ENCODE assay signal across 22 cellular contexts in genomic region chr7:69198250-69198649, GRCh38.
DNase-seq lines count a peak whose midpoint lies in the region; ATAC-seq, FAIRE-seq and TF ChIP-seq lines count a peak whose summit lies in the region.
"Had no signal": no experiment of that assay in that cellular context is flagged by ENCODE, and none has a peak within 500 bp of the region (broad histone marks: within the 10 kb centered on the region; RNA-seq: fewer than 3 reads in every experiment).

No MANE protein-coding gene starts in this region.

- H3K9ac ChIP-seq in K562 (ENCODE audit: insufficient read depth in 1 of 2, low read depth in 2 of 2, low read length in 2 of 2): no peak overlapping the region
- H3K9ac ChIP-seq in kidney (ENCODE audit: low read length in 2 of 2): no peak overlapping the region
- H3K9ac ChIP-seq: BLaER1 had no signal

- WGBS in K562 (ENCODE audit: insufficient coverage, low coverage, missing lambda C conversion rate): 50% methylated on average over 1 of the region's 1 CpG

- TF ChIP-seq RAD21 in K562 (CRISPR knock-in tag; conservative IDR thresholded peaks at IDR 0.05 in 1 of 2, IDR thresholded peaks at IDR 0.05 in 1 of 2): no peak

- CTCF ChIA-PET in A673 (lab: Charles Lee): interaction anchor here (0.6 kb wide), 1 partner anchor 845 kb away, joined by 3 read pairs; no protein-coding TSS in a partner anchor
- CTCF ChIA-PET in HEK293 (lab: Yijun Ruan, JAX): interaction anchor here (0.7 kb wide), 1 partner anchor 712 kb away, joined by 4 read pairs; no protein-coding TSS in a partner anchor
- CTCF ChIA-PET in K562 (lab: Yijun Ruan, JAX; ENCODE audit: low intra/inter-chr PET ratio): no interaction called here

- POLR2A ChIA-PET in A673 (lab: Charles Lee; ENCODE audit: low non-redundant PET) (no interaction called here), HEK293 (lab: Yijun Ruan, JAX) (no interaction called here), K562 (lab: Yijun Ruan, JAX) (no interaction called here)

- H3K36me3 ChIP-seq in A673 (ENCODE audit: insufficient read depth, low read length, poor library complexity, severe bottlenecking) (no peaks in the 10 kb centered on the region), HEK293 (ENCODE audit: control insufficient read depth in 2 of 2, insufficient read depth in 1 of 2, low read length in 2 of 2) (no peaks in the 10 kb centered on the region), K562 (ENCODE audit: control insufficient read depth, insufficient read depth, low read length) (no peaks in the 10 kb centered on the region), kidney (ENCODE audit: control insufficient read depth in 1 of 2, insufficient read depth in 2 of 2, low read length in 2 of 2) (no peaks in the 10 kb centered on the region), breast epithelium (no peaks in the 10 kb centered on the region)
- H3K36me3 ChIP-seq: BE2C, BLaER1 had no signal

- no peaks in the 10 kb centered on the region for H3K9me1 ChIP-seq in K562 (ENCODE audit: control insufficient read depth, insufficient read depth, low read length)

- no peak overlapping the region for H3K4me2 ChIP-seq in K562 (ENCODE audit: insufficient read depth, low read length)
- H3K4me2 ChIP-seq: A549 had no signal

- H3K4me3 ChIP-seq in A673 (ENCODE audit: low read depth, low read length, poor library complexity, severe bottlenecking) (no peak overlapping the region), HEK293 (ENCODE audit: low read depth, low read length) (no peak overlapping the region), K562 (no peak overlapping the region), kidney (ENCODE audit: low read length in 2 of 2) (no peak overlapping the region), breast epithelium (no peak overlapping the region)
- H3K4me3 ChIP-seq: A549, BLaER1 had no signal

- H3K4me1 ChIP-seq in A673 (ENCODE audit: insufficient read depth, low read length, poor library complexity, severe bottlenecking): peaks cover 7% of the 10 kb centered on the region
- H3K4me1 ChIP-seq in HEK293 (ENCODE audit: control insufficient read depth, insufficient read depth, low read length): no peaks in the 10 kb centered on the region
- no peaks in the 10 kb centered on the region for H3K4me1 ChIP-seq in K562 (replicated peaks in 1 of 2; ENCODE audit: control insufficient read depth in 2 of 2, insufficient read depth in 2 of 2, low read length in 2 of 2)
- no peaks in the 10 kb centered on the region for H3K4me1 ChIP-seq in kidney (ENCODE audit: control insufficient read depth in 1 of 2, insufficient read depth in 1 of 2, low read depth in 1 of 2, low read length in 2 of 2)
- no peaks in the 10 kb centered on the region for H3K4me1 ChIP-seq in breast epithelium
- H3K4me1 ChIP-seq: A549, BE2C, Caco-2 had no signal

- TF ChIP-seq POLR2A in K562 (conservative IDR thresholded peaks at IDR 0.05): no peak
- no peak for TF ChIP-seq POLR2A in breast epithelium (IDR thresholded peaks at IDR 0.05)

- H4K20me1 ChIP-seq in K562 (replicated peaks; ENCODE audit: control insufficient read depth, insufficient read depth, low read length): no peaks in the 10 kb centered on the region
- H4K20me1 ChIP-seq: BLaER1 had no signal

- in situ Hi-C loops in K562 (cut with MboI): no loop called here

- FAIRE-seq in K562 (lab: Jason Lieb, UNC) (no peak), kidney (lab: Jason Lieb, UNC) (peak; percentile 15)
- FAIRE-seq: A549, D721Med, G401.6, GM12891, GM19239 had no signal

- H3K27me3 ChIP-seq in A673 (replicated peaks; ENCODE audit: insufficient read depth, low read depth, low read length, poor library complexity): no peaks in the 10 kb centered on the region
- no peaks in the 10 kb centered on the region for H3K27me3 ChIP-seq in K562 (ENCODE audit: control insufficient read depth in 2 of 2, insufficient read depth in 2 of 2, low read length in 2 of 2)
- no peaks in the 10 kb centered on the region for H3K27me3 ChIP-seq in breast epithelium
- H3K27me3 ChIP-seq: BE2C, BLaER1 had no signal

- BruUV-seq in A673 (replicated peaks; lab: Mats Ljungman, UMichigan) (no TSS peak), K562 (replicated peaks; lab: Mats Ljungman, UMichigan) (no TSS peak)

- H3K27ac ChIP-seq in A673 (ENCODE audit: low read depth, low read length, poor library complexity, severe bottlenecking) (peak overlapping the region; percentile 90), HEK293 (ENCODE audit: extremely low read depth, low read depth, low read length) (no peak overlapping the region), K562 (ENCODE audit: extremely low read depth, low read depth, low read length) (no peak overlapping the region), kidney (ENCODE audit: low read depth in 2 of 2, low read length in 2 of 2) (no peak overlapping the region), breast epithelium (no peak overlapping the region)
- H3K27ac ChIP-seq: 22Rv1, A549 had no signal

- intact Hi-C loops in A673 (cut with micrococcal nuclease; ENCODE audit: unreplicated experiment): loop anchor here (5.0 to 10.0 kb wide), 2 partner anchors 844 to 1023 kb away; no protein-coding TSS in a partner anchor
- intact Hi-C loops in K562 (cut with micrococcal nuclease): no loop called here
- intact Hi-C loops in kidney (cut with DNase I): no loop called here
- intact Hi-C loops in breast epithelium (cut with DNase I; ENCODE audit: low total_unique reads): no loop called here

- no peak for TF ChIP-seq EP300 in K562 (IDR thresholded peaks at IDR 0.05; ENCODE audit: low read length)

- H3K79me2 ChIP-seq in K562 (ENCODE audit: control insufficient read depth, insufficient read depth, low read length): no peaks in the 10 kb centered on the region

- DNase-seq in A673 (ENCODE audit: low spot score) (no peak), K562 (ENCODE audit: extremely low read depth in 1 of 4, low spot score in 3 of 4) (no peak), kidney (no peak), breast epithelium (ENCODE audit: low spot score in 2 of 2) (no peak), NCI-H524 (lab: John Stamatoyannopoulos, UW) (no peak)
- DNase-seq: ACHN; BE2C; C1 segment of cervical spinal cord; Caco-2; Calu3; CD4-positive, alpha-beta memory T cell; CD4-positive, CD25-positive, alpha-beta regulatory T cell; DMS79 treated with DMSO at 0.1 percent for 48 hours had no signal

- TF ChIP-seq CTCF in A673 (conservative IDR thresholded peaks at IDR 0.05; ENCODE audit: low read depth, low read length) (no peak), HEK293 (tag by site-specific recombination; IDR thresholded peaks at IDR 0.05) (no peak), K562 (IDR thresholded peaks at IDR 0.05 in 2 of 3, conservative IDR thresholded peaks at IDR 0.05 in 1 of 3; ENCODE audit: insufficient read depth in 2 of 3, low read depth in 1 of 3, low read length in 3 of 3) (no peak), kidney (IDR thresholded peaks at IDR 0.05; ENCODE audit: borderline replicate concordance, extremely low read depth, insufficient read depth) (no peak), breast epithelium (IDR thresholded peaks at IDR 0.05) (no peak)

- peaks cover 19% of the 10 kb centered on the region for H3K9me3 ChIP-seq in A673 (ENCODE audit: low read depth, low read length, poor library complexity, severe bottlenecking)
- no peaks in the 10 kb centered on the region for H3K9me3 ChIP-seq in HEK293 (ENCODE audit: control insufficient read depth, insufficient read depth, low read depth, low read length)
- H3K9me3 ChIP-seq in K562 (replicated peaks; ENCODE audit: control insufficient read depth, insufficient read depth, low read depth, low read length): no peaks in the 10 kb centered on the region; the same call in 1 of the 2 replicates
- no peaks in the 10 kb centered on the region for H3K9me3 ChIP-seq in kidney (ENCODE audit: control insufficient read depth in 1 of 2, low read length in 2 of 2)
- no peaks in the 10 kb centered on the region for H3K9me3 ChIP-seq in breast epithelium
- H3K9me3 ChIP-seq: BE2C had no signal

- H2AFZ ChIP-seq in K562 (ENCODE audit: low read depth, low read length): no peak overlapping the region

- ATAC-seq in K562 (no peak), GM19035 (IDR thresholded peaks at IDR 0.05; ENCODE audit: unreplicated experiment) (no peak)
- ATAC-seq: A549 had no signal

TF ChIP-seq in HEK293, 187 proteins besides CTCF, POLR2A, EP300 and RAD21:
- TF ChIP-seq GFI1B (tag by site-specific recombination; IDR thresholded peaks at IDR 0.05) (no peak), ZNF146 (tag by site-specific recombination; IDR thresholded peaks at IDR 0.05) (0 out of 2 replicates have a peak, but pooled peaks have one; percentile 4), SP7 (tag by site-specific recombination; IDR thresholded peaks at IDR 0.05) (no peak), ZNF16 (tag by site-specific recombination; IDR thresholded peaks at IDR 0.05; ENCODE audit: low read depth) (no peak), ZNF18 (tag by site-specific recombination; IDR thresholded peaks at IDR 0.05) (no peak)

TF ChIP-seq in K562, 482 proteins besides CTCF, POLR2A, EP300 and RAD21 (continues in another document):
- TF ChIP-seq BRF2 (IDR thresholded peaks at IDR 0.05; ENCODE audit: borderline replicate concordance, insufficient read depth, insufficient read length): no peak
- no peak for TF ChIP-seq ZNF395 (CRISPR knock-in tag; IDR thresholded peaks at IDR 0.05)
- no peak for TF ChIP-seq SRSF9 (IDR thresholded peaks at IDR 0.05; ENCODE audit: borderline replicate concordance, low read depth, low read length)
- no peak for TF ChIP-seq ZNF384 (IDR thresholded peaks at IDR 0.05; ENCODE audit: low read depth, low read length)
- TF ChIP-seq RBM25 (IDR thresholded peaks at IDR 0.05; ENCODE audit: low read depth, low read length, severe bottlenecking): peak; percentile 91
- TF ChIP-seq ZNF311 (CRISPR knock-in tag; IDR thresholded peaks at IDR 0.05): no peak
